In the genomic region with DNA sequence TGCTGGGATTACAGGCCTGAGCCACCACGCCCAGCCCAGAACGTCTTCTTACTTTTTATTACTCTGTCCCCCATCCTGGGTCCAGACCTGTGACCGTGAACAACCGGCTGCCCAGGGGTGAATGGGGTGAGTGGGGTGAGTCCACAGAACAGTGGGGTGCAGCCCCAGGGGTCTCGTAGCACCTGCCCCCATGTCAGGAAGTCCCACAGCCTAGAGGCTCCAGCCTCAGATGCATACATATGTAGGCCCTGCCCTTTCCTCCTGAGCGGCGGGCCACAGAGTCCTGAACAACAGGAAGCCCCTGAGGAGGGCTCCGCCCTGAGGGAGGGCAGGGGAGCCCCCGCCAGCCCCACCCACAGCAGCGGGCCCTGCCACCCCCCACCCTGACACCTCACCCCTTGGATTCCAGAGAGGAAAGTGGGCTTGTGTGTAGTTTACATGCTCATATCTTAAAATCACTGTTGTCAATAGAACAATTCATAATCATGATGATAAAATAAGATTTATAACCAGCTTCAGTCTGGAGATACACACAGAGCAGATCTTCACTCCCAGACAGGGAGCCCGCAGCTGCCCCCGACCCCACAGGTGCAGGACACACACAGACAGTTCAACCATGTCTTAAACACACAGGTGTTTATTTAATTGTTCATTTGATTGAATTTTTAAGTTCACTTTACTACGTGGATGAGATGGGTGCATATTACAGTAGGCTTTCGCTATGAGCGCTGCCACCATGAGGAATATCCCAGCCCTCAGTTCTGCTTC, we compare ENCODE assay signal across 10 cellular contexts. TPM values are rescaled to one million over a fixed set of nuclear protein-coding genes. Genes with fewer than 3 reads are reported as not detected.
DNase-seq lines count a peak whose midpoint lies in the region; ATAC-seq, FAIRE-seq and TF ChIP-seq lines count a peak whose summit lies in the region.
"Had no signal": no experiment of that assay in that cellular context is flagged by ENCODE, and none has a peak within 500 bp of the region (broad histone marks: within the 10 kb centered on the region; RNA-seq: fewer than 3 reads in every experiment).

No MANE protein-coding gene starts in this region.

- peak overlapping the region; percentile 99 for H3K27ac Mint-ChIP-seq in activated CD8-positive, alpha-beta T cell treated with anti-CD3 and anti-CD28 coated beads, Interleukin-2, amount 10 ng/mL, durations not matched to agents 7 days and 5 days

- H3K9me3 ChIP-seq in HEK293 (ENCODE audit: control insufficient read depth, insufficient read depth, low read depth, low read length) = no peaks in the 10 kb centered on the region
- no peaks in the 10 kb centered on the region for H3K9me3 ChIP-seq in heart left ventricle
- no peaks in the 10 kb centered on the region for H3K9me3 ChIP-seq in osteoblast (ENCODE audit: low read depth, low read length)

- H3K4me1 ChIP-seq in HEK293 (ENCODE audit: control insufficient read depth, insufficient read depth, low read length) (peaks cover 3% of the 10 kb centered on the region; the same call in 1 of the 2 replicates), heart left ventricle (peaks cover 0 to 61% (median 14%) of the 10 kb centered on the region in 12 donors), osteoblast (ENCODE audit: insufficient read depth, low read length) (peaks cover 3% of the 10 kb centered on the region)

- H3K36me3 Mint-ChIP-seq in activated CD8-positive, alpha-beta T cell treated with anti-CD3 and anti-CD28 coated beads, Interleukin-2, amount 10 ng/mL, durations not matched to agents 7 days and 5 days (ENCODE audit: low read depth) = peaks cover 6% of the 10 kb centered on the region

- CTCF ChIA-PET in HEK293 (lab: Yijun Ruan, JAX) = no interaction called here
- CTCF ChIA-PET in activated CD8-positive, alpha-beta T cell treated with anti-CD3 and anti-CD28 coated beads, Interleukin-2, amount 10 ng/mL, durations not matched to agents 7 days and 5 days (lab: Charles Lee) = interaction anchor here (0.7 to 1.0 kb wide), 3 partner anchors 10 to 102 kb away, joined by 3 to 4 read pairs (median 3); a partner anchor contains a TSS

- 59 to 68% (median 60%) methylated on average over 15 of the region's 15 CpGs for WGBS in heart left ventricle, 4 donors

- no peaks in the 10 kb centered on the region for H4K20me1 ChIP-seq in osteoblast (ENCODE audit: insufficient read depth, low read length)

- H3K27me3 ChIP-seq in heart left ventricle (no peaks in the 10 kb centered on the region), osteoblast (ENCODE audit: insufficient read depth, low read length) (peaks cover 4% of the 10 kb centered on the region)

- peak in 1 of 2 donors; percentile 41 for TF ChIP-seq POLR2A in heart left ventricle (IDR thresholded peaks at IDR 0.05)

- intact Hi-C loops in heart left ventricle (cut with DNase I) = no loop called here

- H3K4me3 ChIP-seq in HEK293 (ENCODE audit: low read depth, low read length) = no peak overlapping the region
- H3K4me3 ChIP-seq in heart left ventricle = peak overlapping the region in 10 of 12 donors; percentile 4 to 79 (median 40)
- H3K4me3 ChIP-seq in osteoblast (ENCODE audit: insufficient read depth, low read length) = no peak overlapping the region

- H3K27ac ChIP-seq in HEK293 (ENCODE audit: extremely low read depth, low read depth, low read length) (no peak overlapping the region), heart left ventricle (peak overlapping the region; percentile 58 to 96 (median 82)), osteoblast (ENCODE audit: low read depth, low read length) (no peak overlapping the region)

- no peak overlapping the region for H3K4me2 ChIP-seq in osteoblast (ENCODE audit: insufficient read depth, low read length)

- H3K9me3 Mint-ChIP-seq in activated CD8-positive, alpha-beta T cell treated with anti-CD3 and anti-CD28 coated beads, Interleukin-2, amount 10 ng/mL, durations not matched to agents 7 days and 5 days (ENCODE audit: insufficient read depth) = no peaks in the 10 kb centered on the region

- no peak overlapping the region for H2AFZ ChIP-seq in osteoblast (ENCODE audit: low read length)

- H3K36me3 ChIP-seq in HEK293 (ENCODE audit: control insufficient read depth in 2 of 2, insufficient read depth in 1 of 2, low read length in 2 of 2) (no peaks in the 10 kb centered on the region), heart left ventricle (no peaks in the 10 kb centered on the region), osteoblast (ENCODE audit: insufficient read depth, low read length) (no peaks in the 10 kb centered on the region)

- FAIRE-seq in GM19239 (lab: Jason Lieb, UNC) = no peak
- FAIRE-seq: RCC 7860 had no signal

- TF ChIP-seq CTCF in HEK293 (tag by site-specific recombination; IDR thresholded peaks at IDR 0.05) (no peak), heart left ventricle (IDR thresholded peaks at IDR 0.05) (no peak), osteoblast (IDR thresholded peaks at IDR 0.05; ENCODE audit: extremely low read depth, low read depth, low read length) (no peak)

- peak overlapping the region; percentile 87 for H3K4me3 Mint-ChIP-seq in activated CD8-positive, alpha-beta T cell treated with anti-CD3 and anti-CD28 coated beads, Interleukin-2, amount 10 ng/mL, durations not matched to agents 7 days and 5 days

- H3K27me3 Mint-ChIP-seq in activated CD8-positive, alpha-beta T cell treated with anti-CD3 and anti-CD28 coated beads, Interleukin-2, amount 10 ng/mL, durations not matched to agents 7 days and 5 days (ENCODE audit: low read depth) = no peaks in the 10 kb centered on the region

- DNase-seq in activated CD8-positive, alpha-beta T cell treated with anti-CD3 and anti-CD28 coated beads, Interleukin-2, amount 10 ng/mL, durations not matched to agents 7 days and 5 days = peak; percentile 87
- DNase-seq in heart left ventricle = peak; percentile 56 to 79 (median 70)
- peak; percentile 61 for DNase-seq in stimulated activated CD8-positive, alpha-beta memory T cell treated with anti-CD3 and anti-CD28 coated beads, Interleukin-4, amount 100 ng/mL, for 24 hours (ENCODE audit: low read depth)
- DNase-seq in osteoblast (ENCODE audit: insufficient read length, low spot score, missing footprints) = no peak
- no peak for DNase-seq in LoVo (ENCODE audit: low spot score)
- no peak for DNase-seq in GM19239 (ENCODE audit: insufficient read length, low spot score)
- DNase-seq: nucleus accumbens had no signal

- POLR2A ChIA-PET in HEK293 (lab: Yijun Ruan, JAX) = no interaction called here
- POLR2A ChIA-PET in activated CD8-positive, alpha-beta T cell treated with anti-CD3 and anti-CD28 coated beads, Interleukin-2, amount 10 ng/mL, durations not matched to agents 7 days and 5 days (lab: Charles Lee) = interaction anchor here (0.7 to 2.7 kb wide), 4 partner anchors 12 to 226 kb away, joined by 3 to 19 read pairs (median 4); a partner anchor contains a TSS

- peaks cover 44% of the 10 kb centered on the region for H3K4me1 Mint-ChIP-seq in activated CD8-positive, alpha-beta T cell treated with anti-CD3 and anti-CD28 coated beads, Interleukin-2, amount 10 ng/mL, durations not matched to agents 7 days and 5 days (ENCODE audit: low read depth)

- peak; percentile 55 for ATAC-seq in activated CD8-positive, alpha-beta T cell treated with anti-CD3 and anti-CD28 coated beads, Interleukin-2, amount 10 ng/mL, durations not matched to agents 7 days and 5 days
- peak; percentile 27 to 76 (median 54) for ATAC-seq in heart left ventricle
- no peak for ATAC-seq in GM21723 (IDR thresholded peaks at IDR 0.05; ENCODE audit: unreplicated experiment)

- H3K79me2 ChIP-seq in osteoblast (ENCODE audit: insufficient read depth, low read length) = no peaks in the 10 kb centered on the region

TF ChIP-seq in HEK293, 187 proteins besides CTCF, POLR2A, EP300 and RAD21 (continues in another document):
- TF ChIP-seq, protein P1, sequence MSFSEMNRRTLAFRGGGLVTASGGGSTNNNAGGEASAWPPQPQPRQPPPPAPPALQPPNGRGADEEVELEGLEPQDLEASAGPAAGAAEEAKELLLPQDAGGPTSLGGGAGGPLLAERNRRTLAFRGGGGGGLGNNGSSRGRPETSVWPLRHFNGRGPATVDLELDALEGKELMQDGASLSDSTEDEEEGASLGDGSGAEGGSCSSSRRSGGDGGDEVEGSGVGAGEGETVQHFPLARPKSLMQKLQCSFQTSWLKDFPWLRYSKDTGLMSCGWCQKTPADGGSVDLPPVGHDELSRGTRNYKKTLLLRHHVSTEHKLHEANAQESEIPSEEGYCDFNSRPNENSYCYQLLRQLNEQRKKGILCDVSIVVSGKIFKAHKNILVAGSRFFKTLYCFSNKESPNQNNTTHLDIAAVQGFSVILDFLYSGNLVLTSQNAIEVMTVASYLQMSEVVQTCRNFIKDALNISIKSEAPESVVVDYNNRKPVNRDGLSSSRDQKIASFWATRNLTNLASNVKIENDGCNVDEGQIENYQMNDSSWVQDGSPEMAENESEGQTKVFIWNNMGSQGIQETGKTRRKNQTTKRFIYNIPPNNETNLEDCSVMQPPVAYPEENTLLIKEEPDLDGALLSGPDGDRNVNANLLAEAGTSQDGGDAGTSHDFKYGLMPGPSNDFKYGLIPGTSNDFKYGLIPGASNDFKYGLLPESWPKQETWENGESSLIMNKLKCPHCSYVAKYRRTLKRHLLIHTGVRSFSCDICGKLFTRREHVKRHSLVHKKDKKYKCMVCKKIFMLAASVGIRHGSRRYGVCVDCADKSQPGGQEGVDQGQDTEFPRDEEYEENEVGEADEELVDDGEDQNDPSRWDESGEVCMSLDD (tag by site-specific recombination; IDR thresholded peaks at IDR 0.05) = peak; percentile 43; the same call in 1 of the 2 replicates
- 0 out of 2 replicates have a peak, but pooled peaks have one; percentile 17 for TF ChIP-seq SP2 (tag by site-specific recombination; IDR thresholded peaks at IDR 0.05)

RNA-seq across cellular contexts. Expression of a gene that starts 12.4 kb away (rescaled TPM):
- total RNA-seq in activated CD8-positive, alpha-beta T cell treated with anti-CD3 and anti-CD28 coated beads, Interleukin-2, amount 10 ng/mL, durations not matched to agents 7 days and 5 days = 10 to 100 TPM; 16.2 TPM
- total RNA-seq in heart left ventricle (10 to 100 TPM in 1 of 9 donors, 1 to 10 TPM in 8; 4.3 to 10.0 (median 5.9) TPM), osteoblast (7.4 and 9.4 TPM in 2 replicates)
- polyA plus RNA-seq in heart left ventricle = 1 to 10 TPM; 6.3 to 8.6 TPM

RNA-seq across cellular contexts. Expression of a gene that starts 13.9 kb away (rescaled TPM):
- total RNA-seq in activated CD8-positive, alpha-beta T cell treated with anti-CD3 and anti-CD28 coated beads, Interleukin-2, amount 10 ng/mL, durations not matched to agents 7 days and 5 days = 10 to 100 TPM; 13.1 to 13.3 TPM
- total RNA-seq in heart left ventricle = 10 to 100 TPM in 2 of 9 donors, 1 to 10 TPM in 7; 2.9 to 15.6 (median 4.7) TPM
- polyA plus RNA-seq in heart left ventricle = 1 to 10 TPM; 5.2 to 6.7 TPM
- total RNA-seq in osteoblast = 1.1 and 2.1 TPM in 2 replicates

RNA-seq across cellular contexts. Expression of a gene that starts 18.8 kb away (rescaled TPM):
- 10 to 100 TPM; 49.8 to 54.3 TPM for total RNA-seq in activated CD8-positive, alpha-beta T cell treated with anti-CD3 and anti-CD28 coated beads, Interleukin-2, amount 10 ng/mL, durations not matched to agents 7 days and 5 days
- 10 to 100 TPM in 5 of 9 donors, 1 to 10 TPM in 4; 3.0 to 17.8 (median 10.1) TPM for total RNA-seq in heart left ventricle
- polyA plus RNA-seq in heart left ventricle = 1 to 10 TPM; 5.9 to 7.1 TPM
- 10.9 and 11.8 TPM in 2 replicates for total RNA-seq in osteoblast

RNA-seq across cellular contexts. Expression of a gene that starts 57.2 kb away (rescaled TPM):
- total RNA-seq in activated CD8-positive, alpha-beta T cell treated with anti-CD3 and anti-CD28 coated beads, Interleukin-2, amount 10 ng/mL, durations not matched to agents 7 days and 5 days = not detected
- total RNA-seq in heart left ventricle (1 to 10 TPM in 4 of 9 donors, under 1 TPM in 4, not detected in 1; 0.42 to 5.7 (median 0.92) TPM), osteoblast (2.1 and 2.9 TPM in 2 replicates)
- polyA plus RNA-seq in heart left ventricle = 1 to 10 TPM; 2.9 to 6.4 TPM

Comparison
In these comparisons a context has a peak if more than half of its experiments do, and no peak if none do; other contexts are left out.
1. H3K27ac ChIP-seq: peak in heart left ventricle (12 of 12); none in HEK293 (single experiment) and osteoblast (single experiment).
2. H3K4me3 ChIP-seq: peak in heart left ventricle (10 of 12); none in HEK293 (single experiment) and osteoblast (single experiment).
3. DNase-seq: peak in activated CD8-positive, alpha-beta T cell treated with anti-CD3 and anti-CD28 coated beads, Interleukin-2, amount 10 ng/mL, durations not matched to agents 7 days and 5 days (single experiment), heart left ventricle (5 of 5) and stimulated activated CD8-positive, alpha-beta memory T cell treated with anti-CD3 and anti-CD28 coated beads, Interleukin-4, amount 100 ng/mL, for 24 hours (single experiment); none in osteoblast (single experiment), LoVo (single experiment) and GM19239 (single experiment).